ENCODE assay signal across 3 cellular contexts in genomic region chr3:33099701-33100100, GRCh38.
A peak's percentile ranks its signal among the peaks of the same experiment; 100 is the strongest.
TF ChIP-seq lines count a peak whose summit lies in the region.

No MANE protein-coding gene starts in this region.

TF ChIP-seq in SK-N-SH, 30 proteins besides CTCF, POLR2A, EP300 and RAD21:
- TF ChIP-seq MXI1 (IDR thresholded peaks at IDR 0.05; ENCODE audit: low read depth, low read length) (no peak), ELF1 (IDR thresholded peaks at IDR 0.05) (no peak), FOXM1 (IDR thresholded peaks at IDR 0.05; ENCODE audit: low read depth) (no peak), IRF3 (IDR thresholded peaks at IDR 0.05; ENCODE audit: low read depth, low read length) (no peak), MEF2A (IDR thresholded peaks at IDR 0.05; ENCODE audit: borderline replicate concordance, low read depth) (no peak), YY1 (IDR thresholded peaks at IDR 0.05; ENCODE audit: low read depth) (no peak)

TF ChIP-seq in SK-N-SH treated with all-trans-retinoic acid at 6 μM for 48 hours, 23 proteins besides CTCF, POLR2A, EP300 and RAD21:
- no peak for TF ChIP-seq ZNF70 (CRISPR knock-in tag; IDR thresholded peaks at IDR 0.05)
- TF ChIP-seq ZNF8 (CRISPR knock-in tag; IDR thresholded peaks at IDR 0.05): no peak
- TF ChIP-seq ZFP30 (CRISPR knock-in tag; IDR thresholded peaks at IDR 0.05): no peak
- TF ChIP-seq OSR1 (CRISPR knock-in tag; IDR thresholded peaks at IDR 0.05): no peak
- no peak for TF ChIP-seq RARB (CRISPR knock-in tag; IDR thresholded peaks at IDR 0.05)
- TF ChIP-seq, protein P1, sequence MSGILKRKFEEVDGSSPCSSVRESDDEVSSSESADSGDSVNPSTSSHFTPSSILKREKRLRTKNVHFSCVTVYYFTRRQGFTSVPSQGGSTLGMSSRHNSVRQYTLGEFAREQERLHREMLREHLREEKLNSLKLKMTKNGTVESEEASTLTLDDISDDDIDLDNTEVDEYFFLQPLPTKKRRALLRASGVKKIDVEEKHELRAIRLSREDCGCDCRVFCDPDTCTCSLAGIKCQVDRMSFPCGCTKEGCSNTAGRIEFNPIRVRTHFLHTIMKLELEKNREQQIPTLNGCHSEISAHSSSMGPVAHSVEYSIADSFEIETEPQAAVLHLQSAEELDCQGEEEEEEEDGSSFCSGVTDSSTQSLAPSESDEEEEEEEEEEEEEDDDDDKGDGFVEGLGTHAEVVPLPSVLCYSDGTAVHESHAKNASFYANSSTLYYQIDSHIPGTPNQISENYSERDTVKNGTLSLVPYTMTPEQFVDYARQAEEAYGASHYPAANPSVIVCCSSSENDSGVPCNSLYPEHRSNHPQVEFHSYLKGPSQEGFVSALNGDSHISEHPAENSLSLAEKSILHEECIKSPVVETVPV (CRISPR knock-in tag; IDR thresholded peaks at IDR 0.05): no peak
- TF ChIP-seq POU6F1 (CRISPR knock-in tag; IDR thresholded peaks at IDR 0.05; ENCODE audit: borderline replicate concordance, low read depth): no peak
- TF ChIP-seq, protein P2, sequence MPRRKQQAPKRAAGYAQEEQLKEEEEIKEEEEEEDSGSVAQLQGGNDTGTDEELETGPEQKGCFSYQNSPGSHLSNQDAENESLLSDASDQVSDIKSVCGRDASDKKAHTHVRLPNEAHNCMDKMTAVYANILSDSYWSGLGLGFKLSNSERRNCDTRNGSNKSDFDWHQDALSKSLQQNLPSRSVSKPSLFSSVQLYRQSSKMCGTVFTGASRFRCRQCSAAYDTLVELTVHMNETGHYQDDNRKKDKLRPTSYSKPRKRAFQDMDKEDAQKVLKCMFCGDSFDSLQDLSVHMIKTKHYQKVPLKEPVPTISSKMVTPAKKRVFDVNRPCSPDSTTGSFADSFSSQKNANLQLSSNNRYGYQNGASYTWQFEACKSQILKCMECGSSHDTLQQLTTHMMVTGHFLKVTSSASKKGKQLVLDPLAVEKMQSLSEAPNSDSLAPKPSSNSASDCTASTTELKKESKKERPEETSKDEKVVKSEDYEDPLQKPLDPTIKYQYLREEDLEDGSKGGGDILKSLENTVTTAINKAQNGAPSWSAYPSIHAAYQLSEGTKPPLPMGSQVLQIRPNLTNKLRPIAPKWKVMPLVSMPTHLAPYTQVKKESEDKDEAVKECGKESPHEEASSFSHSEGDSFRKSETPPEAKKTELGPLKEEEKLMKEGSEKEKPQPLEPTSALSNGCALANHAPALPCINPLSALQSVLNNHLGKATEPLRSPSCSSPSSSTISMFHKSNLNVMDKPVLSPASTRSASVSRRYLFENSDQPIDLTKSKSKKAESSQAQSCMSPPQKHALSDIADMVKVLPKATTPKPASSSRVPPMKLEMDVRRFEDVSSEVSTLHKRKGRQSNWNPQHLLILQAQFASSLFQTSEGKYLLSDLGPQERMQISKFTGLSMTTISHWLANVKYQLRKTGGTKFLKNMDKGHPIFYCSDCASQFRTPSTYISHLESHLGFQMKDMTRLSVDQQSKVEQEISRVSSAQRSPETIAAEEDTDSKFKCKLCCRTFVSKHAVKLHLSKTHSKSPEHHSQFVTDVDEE (CRISPR knock-in tag; IDR thresholded peaks at IDR 0.05): no peak
- no peak for TF ChIP-seq ARNTL (CRISPR knock-in tag; IDR thresholded peaks at IDR 0.05; ENCODE audit: borderline replicate concordance, low read depth)
- no peak for TF ChIP-seq BACH2 (CRISPR knock-in tag; IDR thresholded peaks at IDR 0.05; ENCODE audit: borderline replicate concordance)
- TF ChIP-seq ZNF565 (CRISPR knock-in tag; conservative IDR thresholded peaks at IDR 0.05; ENCODE audit: low read depth): no peak
- no peak for TF ChIP-seq SNAI2 (CRISPR knock-in tag; IDR thresholded peaks at IDR 0.05)
- no peak for TF ChIP-seq ZFP3 (CRISPR knock-in tag; IDR thresholded peaks at IDR 0.05)
- TF ChIP-seq, protein P3, sequence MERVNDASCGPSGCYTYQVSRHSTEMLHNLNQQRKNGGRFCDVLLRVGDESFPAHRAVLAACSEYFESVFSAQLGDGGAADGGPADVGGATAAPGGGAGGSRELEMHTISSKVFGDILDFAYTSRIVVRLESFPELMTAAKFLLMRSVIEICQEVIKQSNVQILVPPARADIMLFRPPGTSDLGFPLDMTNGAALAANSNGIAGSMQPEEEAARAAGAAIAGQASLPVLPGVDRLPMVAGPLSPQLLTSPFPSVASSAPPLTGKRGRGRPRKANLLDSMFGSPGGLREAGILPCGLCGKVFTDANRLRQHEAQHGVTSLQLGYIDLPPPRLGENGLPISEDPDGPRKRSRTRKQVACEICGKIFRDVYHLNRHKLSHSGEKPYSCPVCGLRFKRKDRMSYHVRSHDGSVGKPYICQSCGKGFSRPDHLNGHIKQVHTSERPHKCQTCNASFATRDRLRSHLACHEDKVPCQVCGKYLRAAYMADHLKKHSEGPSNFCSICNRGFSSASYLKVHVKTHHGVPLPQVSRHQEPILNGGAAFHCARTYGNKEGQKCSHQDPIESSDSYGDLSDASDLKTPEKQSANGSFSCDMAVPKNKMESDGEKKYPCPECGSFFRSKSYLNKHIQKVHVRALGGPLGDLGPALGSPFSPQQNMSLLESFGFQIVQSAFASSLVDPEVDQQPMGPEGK (CRISPR knock-in tag; IDR thresholded peaks at IDR 0.05; ENCODE audit: borderline replicate concordance): no peak
- TF ChIP-seq ESRRG (CRISPR knock-in tag; IDR thresholded peaks at IDR 0.05): no peak
- TF ChIP-seq CSDC2 (CRISPR knock-in tag; IDR thresholded peaks at IDR 0.05): no peak
- no peak for TF ChIP-seq ZC3H10 (CRISPR knock-in tag; IDR thresholded peaks at IDR 0.05)
- TF ChIP-seq ISL1 (CRISPR knock-in tag; IDR thresholded peaks at IDR 0.05): no peak

TF ChIP-seq in K562, 482 proteins besides CTCF, POLR2A, EP300 and RAD21 (continues in another document):
- TF ChIP-seq SMARCA4 (IDR thresholded peaks at IDR 0.05) (0 out of 2 replicates have a peak, but pooled peaks have one; percentile 16), ELF4 (CRISPR knock-in tag; IDR thresholded peaks at IDR 0.05) (0 out of 2 replicates have a peak, but pooled peaks have one; percentile 8), ZNF740 (CRISPR knock-in tag; IDR thresholded peaks at IDR 0.05) (no peak), ZNF740 (tag; IDR thresholded peaks at IDR 0.05) (peak in 1 of 2 experiments; percentile 41; a peak in 1 of 4 replicates), LCOR (CRISPR knock-in tag; IDR thresholded peaks at IDR 0.05) (no peak), ZNF668 (CRISPR knock-in tag; IDR thresholded peaks at IDR 0.05) (no peak), ZC3H8 (IDR thresholded peaks at IDR 0.05) (0 out of 2 replicates have a peak, but pooled peaks have one; percentile 24), CEBPB (tag; IDR thresholded peaks at IDR 0.05) (peak; percentile 70), PRDM10 (IDR thresholded peaks at IDR 0.05; ENCODE audit: partially characterized antibody) (peak; percentile 4), MTA3 (IDR thresholded peaks at IDR 0.05; ENCODE audit: borderline replicate concordance) (no peak), HDGF (IDR thresholded peaks at IDR 0.05) (no peak), ZNF384 (IDR thresholded peaks at IDR 0.05; ENCODE audit: low read depth, low read length) (peak; percentile 54; the same call in 1 of the 2 replicates), ZNF431 (CRISPR knock-in tag; IDR thresholded peaks at IDR 0.05) (no peak), PHB (CRISPR knock-in tag; IDR thresholded peaks at IDR 0.05) (no peak), ZNF586 (CRISPR knock-in tag; conservative IDR thresholded peaks at IDR 0.05) (no peak), CHD7 (IDR thresholded peaks at IDR 0.05; ENCODE audit: low read depth, low read length) (no peak), ZNF124 (CRISPR knock-in tag; IDR thresholded peaks at IDR 0.05) (no peak), EWSR1 (IDR thresholded peaks at IDR 0.05; ENCODE audit: borderline replicate concordance, low read depth, partially characterized antibody) (no peak)
